9 cellular contexts compared by ENCODE assay signal in genomic region chr14:59463773-59464650, GRCh38. TPM values are rescaled to one million over a fixed set of nuclear protein-coding genes. Genes with fewer than 3 reads are reported as not detected.
DNase-seq lines count a peak whose midpoint lies in the region; ATAC-seq, FAIRE-seq and TF ChIP-seq lines count a peak whose summit lies in the region.
"Had no signal": no experiment of that assay in that cellular context is flagged by ENCODE, and none has a peak within 500 bp of the region (broad histone marks: within the 10 kb centered on the region; RNA-seq: fewer than 3 reads in every experiment).

No MANE protein-coding gene starts in this region.

- H3K36me3 ChIP-seq in SK-N-SH (replicated peaks in 1 of 2; ENCODE audit: control insufficient read depth in 1 of 2, insufficient read depth in 2 of 2, low read length in 1 of 2) (peaks cover 47 to 57% of the 10 kb centered on the region in 2 experiments), pancreas (no peaks in the 10 kb centered on the region)

- H3K9ac ChIP-seq in SK-N-SH, result no peak overlapping the region

- peaks cover 0 to 2% of the 10 kb centered on the region in 2 donors for H3K36me3 Mint-ChIP-seq in activated T-cell treated with anti-CD3 and anti-CD28 coated beads, Interleukin-2, amount 50 U/mL, for 72 hours (ENCODE audit: insufficient read depth in 2 of 2)

- peak overlapping the region in 1 of 2 experiments; percentile 51; a peak in 2 of 4 replicates for H3K4me3 ChIP-seq in SK-N-SH (ENCODE audit: low read depth in 2 of 2, low read length in 1 of 2)
- H3K4me3 ChIP-seq in pancreas, result peak overlapping the region; percentile 49 to 77 (median 65)

- H3K4me1 ChIP-seq in SK-N-SH (ENCODE audit: control insufficient read depth in 1 of 2, insufficient read depth in 2 of 2, low read depth in 1 of 2, low read length in 1 of 2) (peaks cover 9 to 13% of the 10 kb centered on the region in 2 experiments; a peak in 3 of 4 replicates), pancreas (peaks cover 0 to 5% (median 5%) of the 10 kb centered on the region in 3 donors)

- H3K27ac ChIP-seq in SK-N-SH (ENCODE audit: low read depth in 2 of 2, low read length in 1 of 2), result peak overlapping the region in 1 of 2 experiments; percentile 60; a peak in 2 of 4 replicates
- H3K27ac ChIP-seq in pancreas, result peak overlapping the region; percentile 56 to 76 (median 64)

- peaks cover 18% of the 10 kb centered on the region for H3K79me2 ChIP-seq in SK-N-SH (ENCODE audit: insufficient read depth)

- TF ChIP-seq EP300 in SK-N-SH (IDR thresholded peaks at IDR 0.05; ENCODE audit: borderline replicate concordance in 1 of 2, low read depth in 1 of 2, low read length in 1 of 2), result no peak

- peak overlapping the region; percentile 63 for H3K4me2 ChIP-seq in SK-N-SH

- no peak for TF ChIP-seq CTCF in SK-N-SH (IDR thresholded peaks at IDR 0.05)
- no peak for TF ChIP-seq CTCF in pancreas (IDR thresholded peaks at IDR 0.05)

- TF ChIP-seq RAD21 in SK-N-SH (IDR thresholded peaks at IDR 0.05; ENCODE audit: low read length), result no peak

- no peaks in the 10 kb centered on the region for H3K9me3 Mint-ChIP-seq in activated T-cell treated with anti-CD3 and anti-CD28 coated beads, Interleukin-2, amount 50 U/mL, for 72 hours

- FAIRE-seq in pancreas (lab: Jason Lieb, UNC), result no peak

- H3K4me1 Mint-ChIP-seq in activated T-cell treated with anti-CD3 and anti-CD28 coated beads, Interleukin-2, amount 50 U/mL, for 72 hours (ENCODE audit: low read depth), result peaks cover 18% of the 10 kb centered on the region

- 83% methylated on average over 51 of the region's 83 CpGs for WGBS in SK-N-SH (ENCODE audit: low lambda C conversion rate)
- 22 to 26% methylated on average over 81 to 83 of the region's 83 CpGs for WGBS in pancreas, 2 donors

- H3K27me3 ChIP-seq in SK-N-SH (ENCODE audit: insufficient read depth) (no peaks in the 10 kb centered on the region), pancreas (no peaks in the 10 kb centered on the region)

- H3K27me3 Mint-ChIP-seq in activated T-cell treated with anti-CD3 and anti-CD28 coated beads, Interleukin-2, amount 50 U/mL, for 72 hours (ENCODE audit: low read depth), result peaks cover 18% of the 10 kb centered on the region

- POLR2A ChIA-PET in SK-N-SH (lab: Yijun Ruan, JAX), result interaction anchor here (1.7 kb wide), 1 partner anchor 20 kb away, joined by 17 read pairs; the partner anchor contains the start of genes JKAMP and L3HYPDH

- no peaks in the 10 kb centered on the region for H3K9me3 ChIP-seq in SK-N-SH
- H3K9me3 ChIP-seq in pancreas, result no peaks in the 10 kb centered on the region

- peaks cover 21% of the 10 kb centered on the region for H3F3A ChIP-seq in SK-N-SH (replicated peaks; ENCODE audit: insufficient read depth)

- peak; percentile 80 for DNase-seq in SK-N-SH
- peak; percentile 51 to 52 for DNase-seq in activated T-cell treated with anti-CD3 and anti-CD28 coated beads, Interleukin-2, amount 50 U/mL, for 72 hours
- DNase-seq in globus pallidus (ENCODE audit: low spot score), result peak; percentile 26
- DNase-seq in pancreas, result peak in 5 of 6 donors; percentile 11 to 81 (median 30)
- no peak for DNase-seq in NCI-H128 (lab: John Stamatoyannopoulos, UW; ENCODE audit: unreplicated experiment)
- DNase-seq in ureter (ENCODE audit: low spot score), result no peak
- DNase-seq: DND-41 had no signal

- peak overlapping the region; percentile 90 to 93 for H3K4me3 Mint-ChIP-seq in activated T-cell treated with anti-CD3 and anti-CD28 coated beads, Interleukin-2, amount 50 U/mL, for 72 hours

- no peak for ATAC-seq in SK-N-SH treated with all-trans-retinoic acid at 6 μM for 48 hours
- peak; percentile 35 for ATAC-seq in HG03378 (IDR thresholded peaks at IDR 0.05; ENCODE audit: unreplicated experiment)
- ATAC-seq in activated T-cell treated with anti-CD3 and anti-CD28 coated beads, Interleukin-2, amount 50 U/mL, for 72 hours (replicated peaks in 1 of 2), result peak; percentile 47 to 51
- ATAC-seq in pancreas, result peak; percentile 46 to 62 (median 50)

- CTCF ChIA-PET in SK-N-SH (lab: Yijun Ruan, JAX), result interaction anchor here (0.8 to 5.6 kb wide), 10 partner anchors 14 to 339 kb away, joined by 3 to 27 read pairs (median 4); partner anchors contain the start of genes CCDC175, JKAMP and L3HYPDH

- H2AFZ ChIP-seq in SK-N-SH (ENCODE audit: low read depth), result no peak overlapping the region

- intact Hi-C loops in pancreas (cut with DNase I), result no loop called here

- no peak overlapping the region for H3K27ac Mint-ChIP-seq in activated T-cell treated with anti-CD3 and anti-CD28 coated beads, Interleukin-2, amount 50 U/mL, for 72 hours

- H4K20me1 ChIP-seq in SK-N-SH (ENCODE audit: insufficient read depth), result no peaks in the 10 kb centered on the region

- H3K9me2 ChIP-seq in SK-N-SH, result no peaks in the 10 kb centered on the region

TF ChIP-seq in SK-N-SH, 30 proteins besides CTCF, POLR2A, EP300 and RAD21:
- TF ChIP-seq FOXJ3 (CRISPR knock-in tag; IDR thresholded peaks at IDR 0.05) (no peak), ELF1 (IDR thresholded peaks at IDR 0.05) (no peak), NFIC (IDR thresholded peaks at IDR 0.05; ENCODE audit: borderline replicate concordance) (no peak), FOXM1 (IDR thresholded peaks at IDR 0.05; ENCODE audit: low read depth) (no peak), JUND (IDR thresholded peaks at IDR 0.05) (no peak), TAF1 (IDR thresholded peaks at IDR 0.05; ENCODE audit: borderline replicate concordance, low read depth, low read length) (no peak), GATA2 (CRISPR knock-in tag; IDR thresholded peaks at IDR 0.05) (no peak)

TF ChIP-seq in SK-N-SH treated with all-trans-retinoic acid at 6 μM for 48 hours, 23 proteins besides CTCF, POLR2A, EP300 and RAD21 (continues in another document):
- TF ChIP-seq ZC3H10 (CRISPR knock-in tag; IDR thresholded peaks at IDR 0.05) (no peak), ARNTL (CRISPR knock-in tag; IDR thresholded peaks at IDR 0.05; ENCODE audit: borderline replicate concordance, low read depth) (no peak), ZFP30 (CRISPR knock-in tag; IDR thresholded peaks at IDR 0.05) (no peak), ZNF70 (CRISPR knock-in tag; IDR thresholded peaks at IDR 0.05) (no peak), TCF4 (CRISPR knock-in tag; IDR thresholded peaks at IDR 0.05; ENCODE audit: borderline replicate concordance) (no peak), ISL1 (CRISPR knock-in tag; IDR thresholded peaks at IDR 0.05) (no peak), ZFP3 (CRISPR knock-in tag; IDR thresholded peaks at IDR 0.05) (no peak), OSR1 (CRISPR knock-in tag; IDR thresholded peaks at IDR 0.05) (no peak)
- TF ChIP-seq, protein P1, sequence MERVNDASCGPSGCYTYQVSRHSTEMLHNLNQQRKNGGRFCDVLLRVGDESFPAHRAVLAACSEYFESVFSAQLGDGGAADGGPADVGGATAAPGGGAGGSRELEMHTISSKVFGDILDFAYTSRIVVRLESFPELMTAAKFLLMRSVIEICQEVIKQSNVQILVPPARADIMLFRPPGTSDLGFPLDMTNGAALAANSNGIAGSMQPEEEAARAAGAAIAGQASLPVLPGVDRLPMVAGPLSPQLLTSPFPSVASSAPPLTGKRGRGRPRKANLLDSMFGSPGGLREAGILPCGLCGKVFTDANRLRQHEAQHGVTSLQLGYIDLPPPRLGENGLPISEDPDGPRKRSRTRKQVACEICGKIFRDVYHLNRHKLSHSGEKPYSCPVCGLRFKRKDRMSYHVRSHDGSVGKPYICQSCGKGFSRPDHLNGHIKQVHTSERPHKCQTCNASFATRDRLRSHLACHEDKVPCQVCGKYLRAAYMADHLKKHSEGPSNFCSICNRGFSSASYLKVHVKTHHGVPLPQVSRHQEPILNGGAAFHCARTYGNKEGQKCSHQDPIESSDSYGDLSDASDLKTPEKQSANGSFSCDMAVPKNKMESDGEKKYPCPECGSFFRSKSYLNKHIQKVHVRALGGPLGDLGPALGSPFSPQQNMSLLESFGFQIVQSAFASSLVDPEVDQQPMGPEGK (CRISPR knock-in tag; IDR thresholded peaks at IDR 0.05; ENCODE audit: borderline replicate concordance), result no peak
- TF ChIP-seq, protein P2, sequence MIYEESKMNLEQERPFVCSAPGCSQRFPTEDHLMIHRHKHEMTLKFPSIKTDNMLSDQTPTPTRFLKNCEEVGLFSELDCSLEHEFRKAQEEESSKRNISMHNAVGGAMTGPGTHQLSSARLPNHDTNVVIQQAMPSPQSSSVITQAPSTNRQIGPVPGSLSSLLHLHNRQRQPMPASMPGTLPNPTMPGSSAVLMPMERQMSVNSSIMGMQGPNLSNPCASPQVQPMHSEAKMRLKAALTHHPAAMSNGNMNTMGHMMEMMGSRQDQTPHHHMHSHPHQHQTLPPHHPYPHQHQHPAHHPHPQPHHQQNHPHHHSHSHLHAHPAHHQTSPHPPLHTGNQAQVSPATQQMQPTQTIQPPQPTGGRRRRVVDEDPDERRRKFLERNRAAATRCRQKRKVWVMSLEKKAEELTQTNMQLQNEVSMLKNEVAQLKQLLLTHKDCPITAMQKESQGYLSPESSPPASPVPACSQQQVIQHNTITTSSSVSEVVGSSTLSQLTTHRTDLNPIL (CRISPR knock-in tag; IDR thresholded peaks at IDR 0.05; ENCODE audit: low read depth), result no peak

RNA-seq across cellular contexts. Expression of gene GPR135, which starts 1.2 kb away (rescaled TPM):
- polyA plus RNA-seq in SK-N-SH (2012; rRNA removed) (2.1 and 2.3 TPM in 2 replicates), pancreas (1 to 10 TPM; 1.0 to 1.3 TPM)
- 0.41 and 0.52 TPM in 2 replicates for polyA plus RNA-seq in SK-N-SH (2012; cell fraction: cytosol; rRNA removed)
- polyA plus RNA-seq in SK-N-SH (2012; cell fraction: nucleus; rRNA removed), result 15.9 and 18.1 TPM in 2 replicates
- total RNA-seq in activated T-cell treated with anti-CD3 and anti-CD28 coated beads, Interleukin-2, amount 50 U/mL, for 72 hours, result 1 to 10 TPM in 1 of 2 donors, under 1 TPM in 1; 0.74 to 1.1 TPM
- total RNA-seq in pancreas (1 to 10 TPM in 5 of 6 donors, under 1 TPM in 1; 0.93 to 2.0 (median 1.3) TPM), ureter (6.5 TPM)

RNA-seq across cellular contexts. Expression of gene L3HYPDH, which starts 20.2 kb away (rescaled TPM):
- polyA plus RNA-seq in SK-N-SH (2012; rRNA removed) (66.2 and 120 TPM in 2 replicates), pancreas (10 to 100 TPM; 17.4 to 20.9 TPM)
- 32.0 and 34.4 TPM in 2 replicates for polyA plus RNA-seq in SK-N-SH (2012; cell fraction: cytosol; rRNA removed)
- 242 and 548 TPM in 2 replicates for polyA plus RNA-seq in SK-N-SH (2012; cell fraction: nucleus; rRNA removed)
- 10 to 100 TPM in 1 of 2 donors, 1 to 10 TPM in 1; 8.6 to 10.9 TPM for total RNA-seq in activated T-cell treated with anti-CD3 and anti-CD28 coated beads, Interleukin-2, amount 50 U/mL, for 72 hours
- total RNA-seq in pancreas (10 to 100 TPM in 3 of 6 donors, 1 to 10 TPM in 3; 6.7 to 11.0 (median 8.8) TPM), ureter (31.3 TPM)

RNA-seq across cellular contexts. Expression of gene JKAMP, which starts 20.3 kb away (rescaled TPM):
- polyA plus RNA-seq in SK-N-SH (2012; rRNA removed) (95.4 and 146 TPM in 2 replicates), pancreas (10 to 100 TPM; 10.3 to 32.1 TPM)
- polyA plus RNA-seq in SK-N-SH (2012; cell fraction: cytosol; rRNA removed), result 133 and 160 TPM in 2 replicates
- polyA plus RNA-seq in SK-N-SH (2012; cell fraction: nucleus; rRNA removed), result 97.0 and 184 TPM in 2 replicates
- 10 to 100 TPM; 18.3 to 21.0 TPM for total RNA-seq in activated T-cell treated with anti-CD3 and anti-CD28 coated beads, Interleukin-2, amount 50 U/mL, for 72 hours
- total RNA-seq in pancreas (10 to 100 TPM in 5 of 6 donors, 1 to 10 TPM in 1; 7.7 to 20.5 (median 13.9) TPM), ureter (29.5 TPM)

Comparison
In these comparisons a context has a peak if more than half of its experiments do, and no peak if none do; other contexts are left out.
1. DNase-seq: peak in SK-N-SH (single experiment), activated T-cell treated with anti-CD3 and anti-CD28 coated beads, Interleukin-2, amount 50 U/mL, for 72 hours (2 of 2), globus pallidus (single experiment) and pancreas (5 of 6); none in NCI-H128 (single experiment) and ureter (single experiment).